Comparison of ENCODE assay signal across 14 cellular contexts in the genomic region with DNA sequence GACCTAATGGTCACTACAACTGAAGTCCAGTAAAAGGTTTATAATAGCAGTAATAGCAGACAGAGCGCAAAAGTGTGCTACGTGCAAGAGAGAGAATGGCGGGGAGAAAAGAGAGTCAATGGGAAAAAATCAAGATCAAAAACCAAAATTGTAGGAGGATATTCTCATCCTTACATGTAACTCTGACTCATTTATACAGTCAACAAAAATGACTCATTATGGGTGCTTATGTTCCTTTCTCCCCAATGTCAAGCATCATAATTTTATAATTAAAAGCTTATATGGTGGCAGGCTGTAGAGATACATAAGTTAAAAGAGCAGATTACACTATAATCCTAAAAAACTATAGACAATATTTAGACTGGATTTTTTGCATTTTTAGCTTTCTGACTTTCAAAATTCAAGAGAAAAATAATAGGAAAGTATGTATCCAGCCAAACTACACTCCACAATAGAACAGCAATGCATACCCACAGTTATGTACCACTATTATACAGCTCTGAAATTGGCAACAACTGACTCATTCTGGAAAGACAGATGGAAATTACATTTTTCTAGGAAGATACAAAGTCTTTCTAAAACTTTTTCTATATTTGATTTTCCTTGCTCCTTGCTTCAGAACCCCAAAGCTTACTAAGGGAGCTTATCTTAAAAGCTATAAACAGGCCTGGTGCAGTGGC.
A peak's percentile ranks its signal among the peaks of the same experiment; 100 is the strongest.
DNase-seq lines count a peak whose midpoint lies in the region; FAIRE-seq and TF ChIP-seq lines count a peak whose summit lies in the region.
"Had no signal": no experiment of that assay in that cellular context is flagged by ENCODE, and none has a peak within 500 bp of the region (broad histone marks: within the 10 kb centered on the region; RNA-seq: fewer than 3 reads in every experiment).

No MANE protein-coding gene starts in this region.

- no peak overlapping the region for H3K9ac ChIP-seq in fibroblast of lung (ENCODE audit: insufficient read depth, low read length)

- H3K27ac ChIP-seq in SJSA1 (peak overlapping the region; percentile 25; the same call in 1 of the 2 replicates), fibroblast of lung (ENCODE audit: insufficient read depth, low read length) (no peak overlapping the region)
- H3K27ac ChIP-seq: colonic mucosa had no signal

- H3K36me3 ChIP-seq in SJSA1 (no peaks in the 10 kb centered on the region), fibroblast of lung (ENCODE audit: control insufficient read depth, insufficient read depth, low read length) (no peaks in the 10 kb centered on the region), BE2C (no peaks in the 10 kb centered on the region)
- H3K36me3 ChIP-seq: colonic mucosa had no signal

- H3K4me3 ChIP-seq in SJSA1 (no peak overlapping the region), fibroblast of lung (replicated peaks in 1 of 4; ENCODE audit: control extremely low read depth in 1 of 4, insufficient read depth in 1 of 4, low read depth in 3 of 4, low read length in 4 of 4) (no peak overlapping the region), BE2C (ENCODE audit: low read depth, low read length) (no peak overlapping the region)
- H3K4me3 ChIP-seq: colonic mucosa had no signal

- CTCF ChIA-PET in activated naive CD4-positive, alpha-beta T cell treated with anti-CD3 and anti-CD28 coated beads, Interleukin-2, amount 10 ng/mL, durations not matched to agents 7 days and 5 days (lab: Charles Lee): interaction anchor here (1.1 to 1.8 kb wide), 2 partner anchors 23 to 235 kb away, joined by 5 to 6 read pairs; no protein-coding TSS in a partner anchor

- peaks cover 7% of the 10 kb centered on the region for H3K4me1 Mint-ChIP-seq in activated naive CD4-positive, alpha-beta T cell treated with anti-CD3 and anti-CD28 coated beads, Interleukin-2, amount 50 U/mL, for 24 hours
- peaks cover 6% of the 10 kb centered on the region for H3K4me1 Mint-ChIP-seq in activated naive CD4-positive, alpha-beta T cell treated with anti-CD3 and anti-CD28 coated beads, Interleukin-2, amount 10 ng/mL, durations not matched to agents 7 days and 5 days

- H3K4me1 ChIP-seq in SJSA1 (replicated peaks) (peaks cover 12% of the 10 kb centered on the region), fibroblast of lung (ENCODE audit: control insufficient read depth, extremely low read depth, insufficient read depth, low read length) (no peaks in the 10 kb centered on the region), BE2C (no peaks in the 10 kb centered on the region)
- H3K4me1 ChIP-seq: colonic mucosa had no signal

- H3K9me3 ChIP-seq in SJSA1 (replicated peaks): no peaks in the 10 kb centered on the region
- H3K9me3 ChIP-seq in fibroblast of lung (ENCODE audit: control insufficient read depth, insufficient read depth, low read depth, low read length): no peaks in the 10 kb centered on the region
- no peaks in the 10 kb centered on the region for H3K9me3 ChIP-seq in BE2C
- H3K9me3 ChIP-seq: colonic mucosa had no signal

- FAIRE-seq in urothelium cell line (lab: Jason Lieb, UNC): no peak
- FAIRE-seq: D721Med had no signal

- H3K27me3 Mint-ChIP-seq in activated naive CD4-positive, alpha-beta T cell treated with anti-CD3 and anti-CD28 coated beads, Interleukin-2, amount 50 U/mL, for 24 hours: no peaks in the 10 kb centered on the region
- H3K27me3 Mint-ChIP-seq in activated naive CD4-positive, alpha-beta T cell treated with anti-CD3 and anti-CD28 coated beads, Interleukin-2, amount 10 ng/mL, durations not matched to agents 7 days and 5 days: no peaks in the 10 kb centered on the region
- H3K27me3 Mint-ChIP-seq: activated naive CD8-positive, alpha-beta T cell had no signal

- H4K20me1 ChIP-seq in fibroblast of lung (ENCODE audit: control insufficient read depth, extremely low read depth, insufficient read depth, low read length): no peaks in the 10 kb centered on the region

- H2AFZ ChIP-seq in fibroblast of lung (ENCODE audit: low read length): no peak overlapping the region

- H3K36me3 Mint-ChIP-seq in activated naive CD4-positive, alpha-beta T cell treated with anti-CD3 and anti-CD28 coated beads, Interleukin-2, amount 50 U/mL, for 24 hours: peaks cover 6% of the 10 kb centered on the region
- peaks cover 30% of the 10 kb centered on the region for H3K36me3 Mint-ChIP-seq in activated naive CD4-positive, alpha-beta T cell treated with anti-CD3 and anti-CD28 coated beads, Interleukin-2, amount 10 ng/mL, durations not matched to agents 7 days and 5 days

- no peak overlapping the region for H3K4me2 ChIP-seq in fibroblast of lung (ENCODE audit: extremely low read depth, insufficient read depth, low read length)

- H3K27me3 ChIP-seq in SJSA1 (replicated peaks): no peaks in the 10 kb centered on the region
- no peaks in the 10 kb centered on the region for H3K27me3 ChIP-seq in fibroblast of lung (ENCODE audit: control insufficient read depth, insufficient read depth, low read length)
- H3K27me3 ChIP-seq in BE2C: no peaks in the 10 kb centered on the region
- H3K27me3 ChIP-seq: colonic mucosa had no signal

- no peak for DNase-seq in activated naive CD4-positive, alpha-beta T cell treated with anti-CD3 and anti-CD28 coated beads, Interleukin-2, amount 10 ng/mL, durations not matched to agents 7 days and 5 days
- DNase-seq in SJSA1 (ENCODE audit: low read depth in 1 of 2, low spot score in 2 of 2): peak in 1 of 2 experiments; percentile 31
- DNase-seq in fibroblast of lung (ENCODE audit: low read depth in 2 of 2): peak; percentile 69 to 74
- DNase-seq in urothelium cell line (ENCODE audit: low spot score): peak; percentile 20
- no peak for DNase-seq in NCI-H2196 treated with DMSO at 0.1 percent for 48 hours (lab: John Stamatoyannopoulos, UW; ENCODE audit: unreplicated experiment)
- no peak for DNase-seq in NCI-H2029 (lab: John Stamatoyannopoulos, UW)
- DNase-seq in BE2C: no peak
- DNase-seq: colonic mucosa, midbrain, nucleus accumbens, SHP77 had no signal

- H3K27ac Mint-ChIP-seq in activated naive CD4-positive, alpha-beta T cell treated with anti-CD3 and anti-CD28 coated beads, Interleukin-2, amount 50 U/mL, for 24 hours: peak overlapping the region; percentile 52
- no peak overlapping the region for H3K27ac Mint-ChIP-seq in activated naive CD4-positive, alpha-beta T cell treated with anti-CD3 and anti-CD28 coated beads, Interleukin-2, amount 10 ng/mL, durations not matched to agents 7 days and 5 days
- H3K27ac Mint-ChIP-seq: activated naive CD8-positive, alpha-beta T cell had no signal

- no peak for TF ChIP-seq CTCF in fibroblast of lung (conservative IDR thresholded peaks at IDR 0.05 in 1 of 2, IDR thresholded peaks at IDR 0.05 in 1 of 2; ENCODE audit: low read depth in 1 of 2, low read length in 2 of 2)
- no peak for TF ChIP-seq CTCF in BE2C (IDR thresholded peaks at IDR 0.05; ENCODE audit: low read depth, low read length)

- H3K4me3 Mint-ChIP-seq in activated naive CD4-positive, alpha-beta T cell treated with anti-CD3 and anti-CD28 coated beads, Interleukin-2, amount 50 U/mL, for 24 hours: no peak overlapping the region
- no peak overlapping the region for H3K4me3 Mint-ChIP-seq in activated naive CD4-positive, alpha-beta T cell treated with anti-CD3 and anti-CD28 coated beads, Interleukin-2, amount 10 ng/mL, durations not matched to agents 7 days and 5 days
- H3K4me3 Mint-ChIP-seq: activated naive CD8-positive, alpha-beta T cell had no signal

- no peaks in the 10 kb centered on the region for H3K9me3 Mint-ChIP-seq in activated naive CD4-positive, alpha-beta T cell treated with anti-CD3 and anti-CD28 coated beads, Interleukin-2, amount 50 U/mL, for 24 hours
- H3K9me3 Mint-ChIP-seq in activated naive CD4-positive, alpha-beta T cell treated with anti-CD3 and anti-CD28 coated beads, Interleukin-2, amount 10 ng/mL, durations not matched to agents 7 days and 5 days: no peaks in the 10 kb centered on the region

- H3K79me2 ChIP-seq in fibroblast of lung (ENCODE audit: control insufficient read depth, insufficient read depth, low read length): no peaks in the 10 kb centered on the region

Comparison
In these comparisons a context has a peak if more than half of its experiments do, and no peak if none do; other contexts are left out.
1. DNase-seq: peak in fibroblast of lung (2 of 2) and urothelium cell line (single experiment); none in activated naive CD4-positive, alpha-beta T cell treated with anti-CD3 and anti-CD28 coated beads, Interleukin-2, amount 10 ng/mL, durations not matched to agents 7 days and 5 days (single experiment), NCI-H2196 treated with DMSO at 0.1 percent for 48 hours (single experiment), NCI-H2029 (single experiment) and BE2C (single experiment).